In genomic region chrX:150766351-150767044, GRCh38 we compare ENCODE assay signal across 13 cellular contexts.
A peak's percentile ranks its signal among the peaks of the same experiment; 100 is the strongest.
DNase-seq lines count a peak whose midpoint lies in the region; ATAC-seq, FAIRE-seq and TF ChIP-seq lines count a peak whose summit lies in the region.
"Had no signal": no experiment of that assay in that cellular context is flagged by ENCODE, and none has a peak within 500 bp of the region (broad histone marks: within the 10 kb centered on the region; RNA-seq: fewer than 3 reads in every experiment).

No MANE protein-coding gene starts in this region.

- POLR2A ChIA-PET in A549 (lab: Yijun Ruan, JAX), result no interaction called here

- no peaks in the 10 kb centered on the region for H3K9me3 ChIP-seq in A549
- H3K9me3 ChIP-seq: vagina had no signal

- no peak for TF ChIP-seq EP300 in A549 (IDR thresholded peaks at IDR 0.05)

- DNase-seq in A549 (ENCODE audit: low read depth in 1 of 2, low spot score in 1 of 2) (peak in 1 of 2 experiments; percentile 28), GM13976 (ENCODE audit: low spot score) (peak; percentile 30), RPMI7951 (ENCODE audit: low read depth) (peak; percentile 19), fibroblast of villous mesenchyme (ENCODE audit: low read depth) (peak; percentile 5), SKM-1 treated with dmso at 0.1 percent for 144 hours (lab: John Stamatoyannopoulos, UW; ENCODE audit: unreplicated experiment) (no peak), iPS-NIHi11 (ENCODE audit: low spot score) (no peak), SKM-1 (lab: John Stamatoyannopoulos, UW; ENCODE audit: unreplicated experiment) (no peak)
- DNase-seq: activated CD4-positive, alpha-beta T cell treated with anti-CD3 and anti-CD28 coated beads for 36 hours; caudate nucleus; CD8-positive, alpha-beta T cell; stimulated activated CD8-positive, alpha-beta memory T cell treated with anti-CD3 and anti-CD28 coated beads, Interleukin-4, amount 100 ng/mL, for 48 hours had no signal

- no peak overlapping the region for H3K4me3 ChIP-seq in A549
- H3K4me3 ChIP-seq in fibroblast of villous mesenchyme (ENCODE audit: low read depth, low read length), result no peak overlapping the region
- H3K4me3 ChIP-seq: vagina had no signal

- CTCF ChIA-PET in A549 (lab: Yijun Ruan, JAX), result interaction anchor here (0.8 to 12.6 kb wide), 3 partner anchors 73 to 316 kb away, joined by 3 to 223 read pairs (median 4); no protein-coding TSS in a partner anchor

- no peak for TF ChIP-seq POLR2A in A549 (IDR thresholded peaks at IDR 0.05; ENCODE audit: low read length)

- peaks cover 9% of the 10 kb centered on the region; the same call in 1 of the 3 replicates for H3K4me1 ChIP-seq in A549

- no peak overlapping the region for H3K4me2 ChIP-seq in A549

- peak in 1 of 2 experiments; percentile 28; a peak in 1 of 5 replicates for TF ChIP-seq RAD21 in A549 (conservative IDR thresholded peaks at IDR 0.05 in 1 of 2, IDR thresholded peaks at IDR 0.05 in 1 of 2)

- in situ Hi-C loops in GM13976 (cut with MboI; ENCODE audit: low sequenced_read_pairs, unreplicated experiment), result no loop called here

- peak; percentile 65 for FAIRE-seq in A549 (lab: Jason Lieb, UNC)

- no peak; the same call in 2 of the 3 replicates for TF ChIP-seq CTCF in A549 (IDR thresholded peaks at IDR 0.05)
- TF ChIP-seq CTCF in GM13976 (IDR thresholded peaks at IDR 0.05; ENCODE audit: borderline replicate concordance, control extremely low read depth, extremely low read depth, insufficient read depth, missing control alignments), result no peak
- no peak for TF ChIP-seq CTCF in fibroblast of villous mesenchyme (IDR thresholded peaks at IDR 0.05; ENCODE audit: insufficient read depth, low read depth, low read length)

- H3K27ac ChIP-seq in A549, result 0 out of 6 replicates have a peak overlapping the region, but pooled peaks of 1 of the 2 experiments have one; percentile 28
- H3K27ac ChIP-seq: vagina had no signal

- ATAC-seq in A549, result peak; percentile 21 to 59; a peak in 3 of 6 replicates
- ATAC-seq in GM21360 (IDR thresholded peaks at IDR 0.05; ENCODE audit: unreplicated experiment), result no peak
- ATAC-seq: activated CD4-positive, alpha-beta T cell treated with anti-CD3 and anti-CD28 coated beads for 36 hours; CD8-positive, alpha-beta T cell had no signal

- WGBS in A549 (ENCODE audit: missing lambda C conversion rate), result 84% methylated on average over 12 of the region's 13 CpGs

TF ChIP-seq in A549, 52 proteins besides CTCF, POLR2A, EP300 and RAD21:
- TF ChIP-seq CBX2 (IDR thresholded peaks at IDR 0.05; ENCODE audit: borderline replicate concordance, low read depth) (no peak), SMC3 (IDR thresholded peaks at IDR 0.05) (no peak), BCL3 (IDR thresholded peaks at IDR 0.05) (no peak), MAX (IDR thresholded peaks at IDR 0.05) (no peak), TP53 (CRISPR knock-in tag; IDR thresholded peaks at IDR 0.05) (no peak), EHF (CRISPR knock-in tag; IDR thresholded peaks at IDR 0.05) (no peak), POLR2AphosphoS2 (conservative IDR thresholded peaks at IDR 0.05; ENCODE audit: low read length) (no peak), FOXS1 (CRISPR knock-in tag; IDR thresholded peaks at IDR 0.05) (no peak), NPAS2 (CRISPR knock-in tag; IDR thresholded peaks at IDR 0.05; ENCODE audit: borderline replicate concordance) (no peak), ATOH8 (CRISPR knock-in tag; IDR thresholded peaks at IDR 0.05; ENCODE audit: low read depth) (no peak), RFX5 (IDR thresholded peaks at IDR 0.05) (no peak), REST (IDR thresholded peaks at IDR 0.05) (no peak), NFE2L2 (conservative IDR thresholded peaks at IDR 0.05; ENCODE audit: low read length) (no peak), GATA3 (IDR thresholded peaks at IDR 0.05; ENCODE audit: borderline replicate concordance) (no peak), MAFK (IDR thresholded peaks at IDR 0.05; ENCODE audit: partially characterized antibody) (no peak)

Comparison
In these comparisons a context has a peak if more than half of its experiments do, and no peak if none do; other contexts are left out.
1. DNase-seq: peak in GM13976 (single experiment), RPMI7951 (single experiment) and fibroblast of villous mesenchyme (single experiment); none in SKM-1 treated with dmso at 0.1 percent for 144 hours (single experiment), iPS-NIHi11 (single experiment) and SKM-1 (single experiment).